22 cellular contexts compared by ENCODE assay signal in genomic region chr18:6484659-6485058, GRCh38.
"Had no signal": no experiment of that assay in that cellular context is flagged by ENCODE, and none has a peak within 500 bp of the region (broad histone marks: within the 10 kb centered on the region; RNA-seq: fewer than 3 reads in every experiment).

No MANE protein-coding gene starts in this region.

- H3K36me3 Mint-ChIP-seq: memory B cell; mesothelial cell of epicardium; natural killer cell treated with Interleukin-12 subunit alpha and Interleukin-12 subunit beta and Interleukin-15 and Interleukin-18, amount 100 ng/mL, for 72 hours; neural progenitor cell; stimulated activated memory B cell treated with anti-CD40 and anti-IgM and Interleukin-4, amounts not matched to agents 10 μg/mL and 1 μg/mL and 100 μg/mL, for 72 hours; type B pancreatic cell had no signal

- H3K27ac Mint-ChIP-seq: endodermal cell; memory B cell; mesothelial cell of epicardium; natural killer cell treated with Interleukin-12 subunit alpha and Interleukin-12 subunit beta and Interleukin-15 and Interleukin-18, amount 100 ng/mL, for 72 hours; neural progenitor cell; stimulated activated memory B cell treated with anti-CD40 and anti-IgM and Interleukin-4, amounts not matched to agents 10 μg/mL and 1 μg/mL and 100 μg/mL, for 72 hours; stimulated activated naive CD8-positive, alpha-beta T cell treated with anti-CD3 and anti-CD28 coated beads, Interleukin-15, amount 100 ng/mL, for 72 hours; type B pancreatic cell had no signal

- H3K4me3 Mint-ChIP-seq: endodermal cell; memory B cell; mesothelial cell of epicardium; natural killer cell treated with Interleukin-12 subunit alpha and Interleukin-12 subunit beta and Interleukin-15 and Interleukin-18, amount 100 ng/mL, for 72 hours; neural progenitor cell; stimulated activated memory B cell treated with anti-CD40 and anti-IgM and Interleukin-4, amounts not matched to agents 10 μg/mL and 1 μg/mL and 100 μg/mL, for 72 hours; stimulated activated naive CD8-positive, alpha-beta T cell treated with anti-CD3 and anti-CD28 coated beads, Interleukin-15, amount 100 ng/mL, for 72 hours; type B pancreatic cell had no signal

- DNase-seq: effector CD4-positive, alpha-beta T cell; endodermal cell; erythroblast; heart right ventricle; islet precursor cell; nucleus accumbens; ovary; spleen; stimulated activated CD4-positive, alpha-beta T cell treated with anti-CD3 and anti-CD28 coated beads, Interleukin-15, amount 100 ng/mL, for 24 hours; stimulated activated CD4-positive, alpha-beta T cell treated with anti-CD3 and anti-CD28 coated beads, Interleukin-1b, Interleukin-23, amount 100 ng/mL, for 48 hours; stimulated activated CD4-positive, alpha-beta T cell treated with anti-CD3 and anti-CD28 coated beads, Interleukin-4, amount 100 ng/mL, for 24 hours; stimulated activated naive CD8-positive, alpha-beta T cell treated with anti-CD3 and anti-CD28 coated beads, Interleukin-15, amount 100 ng/mL, for 72 hours; thyroid gland; uterus had no signal

- H3K27me3 Mint-ChIP-seq: stimulated activated memory B cell treated with anti-CD40 and anti-IgM and Interleukin-4, amounts not matched to agents 10 μg/mL and 1 μg/mL and 100 μg/mL, for 72 hours had no signal

- H3K4me1 Mint-ChIP-seq: memory B cell; stimulated activated memory B cell treated with anti-CD40 and anti-IgM and Interleukin-4, amounts not matched to agents 10 μg/mL and 1 μg/mL and 100 μg/mL, for 72 hours; stimulated activated naive CD8-positive, alpha-beta T cell treated with anti-CD3 and anti-CD28 coated beads, Interleukin-15, amount 100 ng/mL, for 72 hours had no signal

- ATAC-seq: heart right ventricle; left lobe of liver; natural killer cell treated with Interleukin-12 subunit alpha and Interleukin-12 subunit beta and Interleukin-15 and Interleukin-18, amount 100 ng/mL, for 72 hours; sciatic nerve; stimulated activated memory B cell treated with anti-CD40 and anti-IgM and Interleukin-4, amounts not matched to agents 10 μg/mL and 1 μg/mL and 100 μg/mL, for 72 hours; stimulated activated naive CD8-positive, alpha-beta T cell treated with anti-CD3 and anti-CD28 coated beads, Interleukin-15, amount 100 ng/mL, for 72 hours had no signal

- H3K9me3 Mint-ChIP-seq: endodermal cell; natural killer cell treated with Interleukin-12 subunit alpha and Interleukin-12 subunit beta and Interleukin-15 and Interleukin-18, amount 100 ng/mL, for 72 hours; neural progenitor cell; type B pancreatic cell had no signal
